ENCODE assay signal across 15 cellular contexts in the genomic region with DNA sequence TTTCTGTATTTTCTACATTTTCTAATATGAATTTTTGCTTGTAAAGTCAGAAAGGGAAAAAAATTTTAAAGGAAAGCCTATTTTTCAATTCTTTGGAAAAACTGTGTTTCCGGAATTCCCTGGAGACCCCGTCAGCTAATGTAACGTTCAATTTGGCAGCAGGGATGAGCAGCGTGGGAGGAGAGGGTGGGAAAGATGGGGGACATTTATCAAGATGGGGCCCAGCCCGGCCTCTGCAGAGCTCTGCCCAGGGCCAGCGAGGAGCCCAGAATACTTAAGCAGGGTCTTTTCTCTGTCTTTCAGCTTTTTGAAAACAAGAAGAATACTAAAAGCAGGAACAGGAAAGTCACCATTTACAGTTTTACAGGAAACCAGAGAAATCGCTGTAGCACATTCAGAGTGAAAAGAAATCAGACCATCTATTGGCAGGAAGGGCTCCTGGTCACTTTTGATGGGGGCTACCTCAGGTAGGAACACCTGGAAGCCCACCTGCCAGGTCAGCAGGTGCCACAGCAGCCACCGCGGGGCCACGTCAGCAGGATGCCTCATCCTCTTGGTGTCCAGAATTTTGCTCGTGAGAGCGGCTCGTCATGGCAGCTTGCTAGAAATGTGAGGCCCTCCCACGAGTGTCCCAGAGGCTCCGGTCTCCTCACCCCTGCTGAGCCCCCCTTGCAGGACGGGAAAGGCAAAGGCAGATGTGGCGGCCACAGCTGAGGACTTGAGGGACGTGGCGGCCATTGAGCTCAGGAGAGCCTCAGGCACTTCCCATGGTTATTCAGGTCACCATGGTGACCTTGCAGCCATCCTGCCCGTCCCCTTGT.
DNase-seq lines count a peak whose midpoint lies in the region; ATAC-seq and TF ChIP-seq lines count a peak whose summit lies in the region.
"Had no signal": no experiment of that assay in that cellular context is flagged by ENCODE, and none has a peak within 500 bp of the region (broad histone marks: within the 10 kb centered on the region; RNA-seq: fewer than 3 reads in every experiment).

No MANE protein-coding gene starts in this region.

- no peak for TF ChIP-seq CTCF in Peyer's patch (IDR thresholded peaks at IDR 0.05)
- TF ChIP-seq CTCF in adrenal gland (IDR thresholded peaks at IDR 0.05) = no peak
- no peak for TF ChIP-seq CTCF in lower leg skin (IDR thresholded peaks at IDR 0.05)
- TF ChIP-seq CTCF in brain microvascular endothelial cell (IDR thresholded peaks at IDR 0.05; ENCODE audit: low read depth, low read length, missing control alignments) = no peak

- H3K27ac ChIP-seq in Peyer's patch (no peak overlapping the region), adrenal gland (peak overlapping the region in 2 of 5 donors; percentile 17 to 38), brain microvascular endothelial cell (no peak overlapping the region)
- H3K27ac ChIP-seq: hepatocyte had no signal

- intact Hi-C loops in adrenal gland (cut with DNase I) (no loop called here), lower leg skin (cut with DNase I; ENCODE audit: low total_unique reads) (no loop called here)

- H3K4me3 ChIP-seq in Peyer's patch (no peak overlapping the region), adrenal gland (no peak overlapping the region), lower leg skin (ENCODE audit: low read depth, poor library complexity, severe bottlenecking) (no peak overlapping the region), brain microvascular endothelial cell (ENCODE audit: low read depth, low read length) (no peak overlapping the region)
- H3K4me3 ChIP-seq: hepatocyte, tibial nerve had no signal

- ATAC-seq in GM21526 (IDR thresholded peaks at IDR 0.05; ENCODE audit: low FRiP score, unreplicated experiment) = no peak
- ATAC-seq: effector memory CD8-positive, alpha-beta T cell; stimulated activated memory B cell treated with anti-CD40 and anti-IgM and Interleukin-4, amounts not matched to agents 10 μg/mL and 1 μg/mL and 100 μg/mL, for 72 hours had no signal

- TF ChIP-seq POLR2A in Peyer's patch (IDR thresholded peaks at IDR 0.05) (no peak), adrenal gland (IDR thresholded peaks at IDR 0.05) (no peak), lower leg skin (IDR thresholded peaks at IDR 0.05) (no peak)

- H3K9me3 ChIP-seq in Peyer's patch (no peaks in the 10 kb centered on the region), adrenal gland (replicated peaks in 1 of 3) (no peaks in the 10 kb centered on the region)
- H3K9me3 ChIP-seq: tibial nerve had no signal

- H3K36me3 ChIP-seq in Peyer's patch = peaks cover 0 to 65% (median 0%) of the 10 kb centered on the region in 3 donors
- H3K36me3 ChIP-seq in adrenal gland (replicated peaks in 1 of 2) = peaks cover 0 to 14% of the 10 kb centered on the region in 2 donors
- no peaks in the 10 kb centered on the region for H3K36me3 ChIP-seq in brain microvascular endothelial cell (replicated peaks)

- H3K4me1 ChIP-seq in Peyer's patch (no peaks in the 10 kb centered on the region), adrenal gland (replicated peaks in 1 of 2) (no peaks in the 10 kb centered on the region)

- peak; percentile 9 to 40 (median 33) for DNase-seq in Peyer's patch
- peak in 4 of 7 donors; percentile 10 to 34 (median 15) for DNase-seq in adrenal gland
- DNase-seq in lower leg skin (ENCODE audit: low spot score in 2 of 2) = peak; percentile 8 to 81
- DNase-seq in retina = peak; percentile 46
- no peak for DNase-seq in DMS153 treated with DMSO at 0.1 percent for 48 hours (lab: John Stamatoyannopoulos, UW; ENCODE audit: unreplicated experiment)
- DNase-seq in brain microvascular endothelial cell = no peak
- no peak for DNase-seq in DMS 273 (lab: John Stamatoyannopoulos, UW; ENCODE audit: unreplicated experiment)
- DNase-seq: activated CD4-positive, alpha-beta T cell treated with anti-CD3 and anti-CD28 coated beads, Interleukin-2, amount 50 U/mL, for 4 hours; effector memory CD8-positive, alpha-beta T cell; GDM1; NCI-H82 had no signal

- in situ Hi-C loops in brain microvascular endothelial cell (cut with HindIII; ENCODE audit: low pct_ligation_motif_present, low sequenced_read_pairs) = no loop called here

- 84 to 91% (median 87%) methylated on average over 15 to 20 of the region's 20 CpGs for WGBS in adrenal gland, 4 donors
- WGBS in lower leg skin, 2 donors = 87 to 91% methylated on average over 20 of the region's 20 CpGs

- no peaks in the 10 kb centered on the region for H3K27me3 ChIP-seq in Peyer's patch
- no peaks in the 10 kb centered on the region for H3K27me3 ChIP-seq in adrenal gland
- H3K27me3 ChIP-seq in brain microvascular endothelial cell (replicated peaks) = no peaks in the 10 kb centered on the region
- H3K27me3 ChIP-seq: hepatocyte, tibial nerve had no signal

Comparison
In these comparisons a context has a peak if more than half of its experiments do, and no peak if none do; other contexts are left out.
1. DNase-seq: peak in Peyer's patch (3 of 3), adrenal gland (4 of 7), lower leg skin (2 of 2) and retina (single experiment); none in DMS153 treated with DMSO at 0.1 percent for 48 hours (single experiment), brain microvascular endothelial cell (single experiment) and DMS 273 (single experiment).